Comparison of ENCODE assay signal across 8 cellular contexts in the genomic region with DNA sequence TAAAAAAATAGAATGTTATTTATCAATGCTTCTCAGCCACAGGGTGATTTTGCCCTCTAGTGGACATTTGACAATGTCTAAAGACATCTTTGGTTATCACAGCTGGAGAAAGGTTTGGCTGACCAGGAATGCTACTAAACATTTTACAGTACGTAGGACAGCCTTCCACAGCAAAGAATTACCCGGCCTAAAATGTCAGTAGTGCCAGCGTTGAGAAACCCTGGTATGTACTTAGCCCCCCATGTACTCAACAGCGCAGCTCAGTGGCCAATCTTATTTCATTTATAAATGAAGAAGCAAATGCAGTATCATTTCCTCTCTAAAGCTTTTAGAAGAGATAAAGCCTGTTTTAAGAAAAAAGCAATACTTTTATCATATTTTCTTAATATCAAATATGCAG. TPM values are rescaled to one million over a fixed set of nuclear protein-coding genes. Genes with fewer than 3 reads are reported as not detected.
DNase-seq lines count a peak whose midpoint lies in the region; ATAC-seq and TF ChIP-seq lines count a peak whose summit lies in the region.

No MANE protein-coding gene starts in this region.

- no peaks in the 10 kb centered on the region for H3K27me3 Mint-ChIP-seq in activated T-cell treated with anti-CD3 and anti-CD28 coated beads, Interleukin-2, amount 50 U/mL, for 24 hours

- peak; percentile 9 for ATAC-seq in Right ventricle myocardium superior (ENCODE audit: poor library complexity)
- no peak for ATAC-seq in HG03378 (IDR thresholded peaks at IDR 0.05; ENCODE audit: unreplicated experiment)
- ATAC-seq in HG03039 (IDR thresholded peaks at IDR 0.05; ENCODE audit: unreplicated experiment), result no peak

- peaks cover 67% of the 10 kb centered on the region for H3K4me1 Mint-ChIP-seq in activated T-cell treated with anti-CD3 and anti-CD28 coated beads, Interleukin-2, amount 50 U/mL, for 24 hours (ENCODE audit: low read depth)

- peaks cover 25% of the 10 kb centered on the region for H3K36me3 Mint-ChIP-seq in activated T-cell treated with anti-CD3 and anti-CD28 coated beads, Interleukin-2, amount 50 U/mL, for 24 hours (ENCODE audit: low read depth)

- no peaks in the 10 kb centered on the region for H3K9me3 Mint-ChIP-seq in activated T-cell treated with anti-CD3 and anti-CD28 coated beads, Interleukin-2, amount 50 U/mL, for 24 hours

- H3K4me3 ChIP-seq in foreskin fibroblast (ENCODE audit: low read depth in 1 of 2, low read length in 2 of 2), result no peak overlapping the region

- peak overlapping the region; percentile 45 for H3K27ac Mint-ChIP-seq in activated T-cell treated with anti-CD3 and anti-CD28 coated beads, Interleukin-2, amount 50 U/mL, for 24 hours

- no peak overlapping the region for H3K4me3 Mint-ChIP-seq in activated T-cell treated with anti-CD3 and anti-CD28 coated beads, Interleukin-2, amount 50 U/mL, for 24 hours

- peak; percentile 76 for TF ChIP-seq CTCF in foreskin fibroblast (IDR thresholded peaks at IDR 0.05; ENCODE audit: low read depth, low read length)

- no peak for DNase-seq in Right ventricle myocardium superior
- no peak for DNase-seq in cardiac septum (ENCODE audit: low spot score)
- DNase-seq in NCI-H446 (lab: John Stamatoyannopoulos, UW), result peak; percentile 33 to 44
- DNase-seq in activated T-cell treated with anti-CD3 and anti-CD28 coated beads, Interleukin-2, amount 50 U/mL, for 24 hours, result no peak
- DNase-seq in foreskin fibroblast, result peak; percentile 55 to 82
- peak; percentile 24 for DNase-seq in pulmonary artery endothelial cell (ENCODE audit: low read depth, low spot score)

- intact Hi-C loops in Right ventricle myocardium superior (cut with DNase I) (loop anchor here (10.0 kb wide), 1 partner anchor 54 kb away; no protein-coding TSS in a partner anchor), cardiac septum (cut with DNase I) (no loop called here)

RNA-seq across cellular contexts. Expression of gene MARK3, which starts 5.8 kb away (rescaled TPM):
- total RNA-seq in Right ventricle myocardium superior (137 TPM), cardiac septum (69.4 TPM), pulmonary artery endothelial cell (67.9 and 80.6 TPM in 2 replicates)

RNA-seq across cellular contexts. Expression of gene EIF5, which starts 57.0 kb away (rescaled TPM):
- total RNA-seq in Right ventricle myocardium superior, result 234 TPM
- 222 TPM for total RNA-seq in cardiac septum
- total RNA-seq in pulmonary artery endothelial cell, result 159 and 250 TPM in 2 replicates

Comparison
In these comparisons a context has a peak if more than half of its experiments do, and no peak if none do; other contexts are left out.
1. DNase-seq: peak in NCI-H446 (2 of 2), foreskin fibroblast (2 of 2) and pulmonary artery endothelial cell (single experiment); none in Right ventricle myocardium superior (single experiment), cardiac septum (single experiment) and activated T-cell treated with anti-CD3 and anti-CD28 coated beads, Interleukin-2, amount 50 U/mL, for 24 hours (single experiment).